Comparison of ENCODE assay signal across 16 cellular contexts in the genomic region with DNA sequence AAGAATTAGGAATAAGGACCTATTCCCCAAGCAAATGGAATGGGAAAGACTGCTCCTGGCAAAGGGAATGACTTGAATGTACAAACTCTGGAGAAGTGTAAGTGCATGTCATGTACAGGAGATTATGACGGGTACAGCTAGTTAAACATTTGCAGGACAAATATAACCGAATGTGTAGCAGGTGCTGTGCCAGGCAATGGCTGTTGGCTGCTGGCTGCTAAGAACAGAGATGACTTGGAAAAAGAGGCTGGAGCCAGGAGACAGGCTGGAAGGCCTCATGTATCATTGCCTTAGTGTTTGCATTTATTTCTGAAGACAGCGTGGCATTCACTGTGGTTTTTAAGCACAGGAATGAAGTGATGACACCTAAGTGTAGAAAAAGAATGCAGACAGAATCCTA.
A peak's percentile ranks its signal among the peaks of the same experiment; 100 is the strongest.
DNase-seq lines count a peak whose midpoint lies in the region; ATAC-seq and TF ChIP-seq lines count a peak whose summit lies in the region.
"Had no signal": no experiment of that assay in that cellular context is flagged by ENCODE, and none has a peak within 500 bp of the region (broad histone marks: within the 10 kb centered on the region; RNA-seq: fewer than 3 reads in every experiment).

No MANE protein-coding gene starts in this region.

- H3K27ac ChIP-seq in cingulate gyrus (ENCODE audit: low read depth, low read length) (peak overlapping the region; percentile 10), adrenal gland (no peak overlapping the region)
- H3K27ac ChIP-seq: BLaER1 had no signal

- no peaks in the 10 kb centered on the region for H3K36me3 ChIP-seq in MG63
- H3K36me3 ChIP-seq in adrenal gland (replicated peaks in 1 of 2) = no peaks in the 10 kb centered on the region
- H3K36me3 ChIP-seq: BLaER1 had no signal

- no peaks in the 10 kb centered on the region for H3K9me3 ChIP-seq in MG63
- H3K9me3 ChIP-seq in adrenal gland (replicated peaks in 1 of 3) = no peaks in the 10 kb centered on the region
- H3K9me3 ChIP-seq: BLaER1 had no signal

- DNase-seq in Ammon's horn (ENCODE audit: low spot score) = peak; percentile 21
- DNase-seq in NCI-H774 (lab: John Stamatoyannopoulos, UW) = peak; percentile 20
- peak; percentile 67 for DNase-seq in occipital lobe (lab: John Stamatoyannopoulos, UW)
- DNase-seq in MG63 = no peak
- DNase-seq in iPS-NIHi11 (ENCODE audit: low spot score) = no peak
- DNase-seq in adrenal gland = no peak
- DNase-seq: KG1, NCI-H1048, NCI-H1436 treated with DMSO at 0.1 percent for 48 hours, NCI-H2029 treated with DMSO at 0.1 percent for 48 hours, NCI-H510A treated with DMSO at 0.1 percent for 48 hours had no signal

- intact Hi-C loops in adrenal gland (cut with DNase I) = no loop called here

- no peak for TF ChIP-seq POLR2A in adrenal gland (IDR thresholded peaks at IDR 0.05)

- no peak for TF ChIP-seq CTCF in adrenal gland (IDR thresholded peaks at IDR 0.05)

- no peaks in the 10 kb centered on the region for H3K27me3 ChIP-seq in MG63
- H3K27me3 ChIP-seq in adrenal gland = no peaks in the 10 kb centered on the region
- H3K27me3 ChIP-seq: BLaER1 had no signal

- H3K4me3 ChIP-seq in MG63 (no peak overlapping the region), adrenal gland (no peak overlapping the region)
- H3K4me3 ChIP-seq: BLaER1 had no signal

- no peaks in the 10 kb centered on the region for H3K4me1 ChIP-seq in adrenal gland (replicated peaks in 1 of 2)
- H3K4me1 ChIP-seq: BLaER1 had no signal

- ATAC-seq in HG02642 (IDR thresholded peaks at IDR 0.05; ENCODE audit: poor library complexity, unreplicated experiment) = no peak
- ATAC-seq: HepG2, Panc1 had no signal

- WGBS in adrenal gland, 4 donors = 80 to 94% (median 89%) methylated on average over 3 of the region's 3 CpGs

Comparison
In these comparisons a context has a peak if more than half of its experiments do, and no peak if none do; other contexts are left out.
1. DNase-seq: peak in Ammon's horn (single experiment), NCI-H774 (single experiment) and occipital lobe (single experiment); none in MG63 (single experiment), iPS-NIHi11 (single experiment) and adrenal gland (0 of 7).